ENCODE assay signal across 12 cellular contexts in the genomic region with DNA sequence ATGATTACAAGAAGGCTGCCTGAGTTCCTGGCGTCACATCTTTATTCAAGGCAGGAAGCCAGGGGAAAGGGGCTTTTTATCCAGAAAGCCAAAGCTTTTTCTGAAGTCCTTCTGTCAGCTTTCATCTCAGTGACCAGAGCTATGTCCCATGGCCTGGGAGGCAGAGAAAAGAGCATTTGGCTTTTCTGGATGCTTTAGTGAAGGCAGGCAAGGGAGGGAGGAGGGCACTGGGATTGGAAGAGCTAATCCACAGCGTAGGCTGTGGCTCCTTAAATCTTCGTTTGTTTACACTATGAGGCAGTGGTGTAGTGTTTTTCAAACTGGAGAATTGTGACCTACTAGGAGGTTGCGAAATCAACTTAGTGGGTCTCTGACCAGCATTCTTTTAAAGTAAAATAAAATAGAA. TPM values are rescaled to one million over a fixed set of nuclear protein-coding genes. Genes with fewer than 3 reads are reported as not detected.
DNase-seq lines count a peak whose midpoint lies in the region; ATAC-seq and TF ChIP-seq lines count a peak whose summit lies in the region.
"Had no signal": no experiment of that assay in that cellular context is flagged by ENCODE, and none has a peak within 500 bp of the region (broad histone marks: within the 10 kb centered on the region; RNA-seq: fewer than 3 reads in every experiment).

No MANE protein-coding gene starts in this region.

- no peaks in the 10 kb centered on the region for H3K36me3 Mint-ChIP-seq in osteocyte (ENCODE audit: unreplicated experiment)

- peaks cover 41% of the 10 kb centered on the region for H3K4me1 Mint-ChIP-seq in osteocyte (ENCODE audit: unreplicated experiment)

- no peak for ATAC-seq in HG03354 (IDR thresholded peaks at IDR 0.05; ENCODE audit: poor library complexity, severe bottlenecking, unreplicated experiment)

- peaks cover 21% of the 10 kb centered on the region for H3K27me3 Mint-ChIP-seq in osteocyte (ENCODE audit: unreplicated experiment)

- H3K27ac ChIP-seq in caudate nucleus (ENCODE audit: low read depth, low read length): no peak overlapping the region
- H3K27ac ChIP-seq: C4-2B had no signal

- TF ChIP-seq CTCF in osteocyte (IDR thresholded peaks at IDR 0.05): no peak

- H3K9me3 Mint-ChIP-seq in osteocyte (ENCODE audit: unreplicated experiment): peaks cover 9% of the 10 kb centered on the region

- peak overlapping the region; percentile 70 for H3K27ac Mint-ChIP-seq in osteocyte (ENCODE audit: unreplicated experiment)
- H3K27ac Mint-ChIP-seq: activated T-helper 2 cell treated with anti-CD3 and anti-CD28 coated beads, Interferon-gamma antibody, Interleukin-2, Interleukin-4, amounts not matched to agents 10 μg/mL and 5 μg/mL and 100 μg/mL, durations not matched to agents 14 hours and 24 hours and 36 hours had no signal

- no peak overlapping the region for H3K4me3 Mint-ChIP-seq in osteocyte (ENCODE audit: unreplicated experiment)

- DNase-seq in AG08395 (ENCODE audit: low spot score) (peak; percentile 59), NCI-H82 treated with DMSO at 0.1 percent for 48 hours (lab: John Stamatoyannopoulos, UW; ENCODE audit: unreplicated experiment) (peak; percentile 62), fibroblast of gingiva (ENCODE audit: low read depth) (peak; percentile 77), osteocyte (ENCODE audit: extremely low spot score, unreplicated experiment) (no peak), caudate nucleus (lab: John Stamatoyannopoulos, UW) (no peak), T-helper 2 cell (no peak), middle frontal gyrus (ENCODE audit: extremely low spot score, low spot score) (no peak)
- DNase-seq: KBM-7 had no signal

RNA-seq across cellular contexts. Expression of gene CRYGN, which starts 14.3 kb away (rescaled TPM):
- total RNA-seq in osteocyte: not detected in 2 replicates
- total RNA-seq: activated T-helper 2 cell treated with anti-CD3 and anti-CD28 coated beads, Interferon-gamma antibody, Interleukin-2, Interleukin-4, amounts not matched to agents 10 μg/mL and 5 μg/mL and 100 μg/mL, durations not matched to agents 14 hours and 24 hours and 36 hours; endothelial cell of umbilical vein had no signal

RNA-seq across cellular contexts. Expression of gene WDR86, which starts 15.8 kb away (rescaled TPM):
- 0.39 TPM in 1 of 2 replicates, not detected in the other for total RNA-seq in osteocyte
- total RNA-seq: activated T-helper 2 cell treated with anti-CD3 and anti-CD28 coated beads, Interferon-gamma antibody, Interleukin-2, Interleukin-4, amounts not matched to agents 10 μg/mL and 5 μg/mL and 100 μg/mL, durations not matched to agents 14 hours and 24 hours and 36 hours; endothelial cell of umbilical vein had no signal

Comparison
In these comparisons a context has a peak if more than half of its experiments do, and no peak if none do; other contexts are left out.
1. DNase-seq: peak in AG08395 (single experiment), NCI-H82 treated with DMSO at 0.1 percent for 48 hours (single experiment) and fibroblast of gingiva (single experiment); none in osteocyte (single experiment), caudate nucleus (0 of 61), T-helper 2 cell (0 of 5) and middle frontal gyrus (single experiment).